Comparison of ENCODE assay signal across 14 cellular contexts in genomic region chr5:119336262-119336661, GRCh38. TPM values are rescaled to one million over a fixed set of nuclear protein-coding genes. Genes with fewer than 3 reads are reported as not detected.
A peak's percentile ranks its signal among the peaks of the same experiment; 100 is the strongest.
DNase-seq lines count a peak whose midpoint lies in the region; ATAC-seq and TF ChIP-seq lines count a peak whose summit lies in the region.
"Had no signal": no experiment of that assay in that cellular context is flagged by ENCODE, and none has a peak within 500 bp of the region (broad histone marks: within the 10 kb centered on the region; RNA-seq: fewer than 3 reads in every experiment).

No MANE protein-coding gene starts in this region.

- no peaks in the 10 kb centered on the region for H3K9me3 ChIP-seq in CD4-positive, alpha-beta memory T cell (ENCODE audit: control insufficient read depth in 1 of 2, low read length in 2 of 2)
- no peaks in the 10 kb centered on the region for H3K9me3 ChIP-seq in SU-DHL-6 (ENCODE audit: insufficient read depth, low read length)
- H3K9me3 ChIP-seq in mesenchymal stem cell (ENCODE audit: control insufficient read depth, low read length) = no peaks in the 10 kb centered on the region
- H3K9me3 ChIP-seq: ascending aorta, left lung had no signal

- no peak overlapping the region for H2BK12ac ChIP-seq in mesenchymal stem cell (ENCODE audit: low read length in 2 of 2)

- POLR2A ChIA-PET in CD4-positive, alpha-beta memory T cell (lab: Charles Lee; ENCODE audit: partially characterized antibody) = interaction anchor here (1.2 to 23.8 kb wide), 9 partner anchors 7 to 266 kb away, joined by 3 to 727 read pairs (median 56); partner anchors contain the start of genes DMXL1 and TNFAIP8

- H3K4me2 ChIP-seq in SU-DHL-6 (ENCODE audit: low read depth, low read length, poor library complexity, severe bottlenecking) (peak overlapping the region; percentile 94), mesenchymal stem cell (ENCODE audit: low read length, poor library complexity, severe bottlenecking) (no peak overlapping the region)

- peaks cover 93% of the 10 kb centered on the region for H3K4me1 ChIP-seq in CD4-positive, alpha-beta memory T cell (ENCODE audit: insufficient read depth, low read length)
- H3K4me1 ChIP-seq in mesenchymal stem cell (ENCODE audit: control insufficient read depth, insufficient read depth, low read depth, low read length) = peaks cover 3% of the 10 kb centered on the region

- no peak for DNase-seq in CD4-positive, alpha-beta memory T cell
- DNase-seq in GM12864 (ENCODE audit: low read depth) (no peak), mesenchymal stem cell (no peak), iPS-NIHi7 (ENCODE audit: extremely low spot score) (no peak), AML-193 (lab: John Stamatoyannopoulos, UW) (no peak)
- DNase-seq: dermis blood vessel endothelial cell, hippocampal formation, left lung, NCI-H510A had no signal

- no peak overlapping the region for H2BK5ac ChIP-seq in mesenchymal stem cell (ENCODE audit: low read depth, low read length, poor library complexity, severe bottlenecking)

- no peak overlapping the region for H3K18ac ChIP-seq in mesenchymal stem cell (ENCODE audit: low read depth in 1 of 2, low read length in 2 of 2)

- H4K20me1 ChIP-seq in SU-DHL-6 (ENCODE audit: low read depth, low read length) = no peaks in the 10 kb centered on the region

- H3K9me2 ChIP-seq in SU-DHL-6 (replicated peaks; ENCODE audit: insufficient read depth, low read length) = no peaks in the 10 kb centered on the region

- no peak overlapping the region for H3K23ac ChIP-seq in mesenchymal stem cell (ENCODE audit: low read length in 2 of 2)

- no peaks in the 10 kb centered on the region for H3K9me3 Mint-ChIP-seq in CD4-positive, alpha-beta memory T cell

- peak overlapping the region; percentile 7 for H2AK5ac ChIP-seq in mesenchymal stem cell (ENCODE audit: low read length, severe bottlenecking)

- no peak overlapping the region for H4K8ac ChIP-seq in mesenchymal stem cell (ENCODE audit: low read length)

- CTCF ChIA-PET in CD4-positive, alpha-beta memory T cell (lab: Charles Lee; ENCODE audit: partially characterized antibody) = interaction anchor here (1.0 to 12.3 kb wide), 14 partner anchors 10 to 265 kb away, joined by 3 to 149 read pairs (median 6); partner anchors contain the start of genes DMXL1 and TNFAIP8

- H3K4ac ChIP-seq in mesenchymal stem cell (ENCODE audit: low read depth in 1 of 2, low read length in 2 of 2) = no peak overlapping the region

- peaks cover 78% of the 10 kb centered on the region for H3F3A ChIP-seq in SU-DHL-6 (ENCODE audit: insufficient read depth)

- ATAC-seq in HG03457 (IDR thresholded peaks at IDR 0.05; ENCODE audit: unreplicated experiment) = no peak
- no peak for ATAC-seq in GM21619 (IDR thresholded peaks at IDR 0.05; ENCODE audit: unreplicated experiment)
- ATAC-seq: left lung, Panc1 had no signal

- peak overlapping the region; percentile 54 to 97 (median 93) for H3K27ac Mint-ChIP-seq in CD4-positive, alpha-beta memory T cell

- intact Hi-C loops in CD4-positive, alpha-beta memory T cell (cut with micrococcal nuclease) = no loop called here

- peaks cover 37% of the 10 kb centered on the region for H3K79me1 ChIP-seq in mesenchymal stem cell (replicated peaks; ENCODE audit: low read length, poor library complexity, severe bottlenecking)

- H3K4me1 Mint-ChIP-seq in CD4-positive, alpha-beta memory T cell = peaks cover 70 to 96% (median 79%) of the 10 kb centered on the region in 4 donors

- peaks cover 11 to 24% of the 10 kb centered on the region in 2 donors for H3K36me3 Mint-ChIP-seq in CD4-positive, alpha-beta memory T cell

- H3K79me2 ChIP-seq in SU-DHL-6 (ENCODE audit: insufficient read depth, low read length) = peaks cover 96% of the 10 kb centered on the region

- H3K27ac ChIP-seq in CD4-positive, alpha-beta memory T cell (ENCODE audit: low read depth, low read length) = peak overlapping the region; percentile 75
- peak overlapping the region; percentile 98 for H3K27ac ChIP-seq in SU-DHL-6 (ENCODE audit: low read depth, low read length)
- H3K27ac ChIP-seq in mesenchymal stem cell (ENCODE audit: low read length, poor library complexity, severe bottlenecking) = no peak overlapping the region
- H3K27ac ChIP-seq: ascending aorta, left lung had no signal

- no peaks in the 10 kb centered on the region for H3K27me3 Mint-ChIP-seq in CD4-positive, alpha-beta memory T cell

- H3K4me3 Mint-ChIP-seq in CD4-positive, alpha-beta memory T cell = peak overlapping the region; percentile 82 to 97 (median 91)

- H3K4me3 ChIP-seq in CD4-positive, alpha-beta memory T cell (ENCODE audit: low read length in 2 of 2) = peak overlapping the region; percentile 30 to 36
- H3K4me3 ChIP-seq in GM12864 (ENCODE audit: low read depth, low read length) = peak overlapping the region; percentile 74
- peak overlapping the region; percentile 56 for H3K4me3 ChIP-seq in SU-DHL-6 (ENCODE audit: insufficient read depth, low read length, poor library complexity, severe bottlenecking)
- no peak overlapping the region for H3K4me3 ChIP-seq in mesenchymal stem cell (ENCODE audit: insufficient read depth in 1 of 2, low read depth in 1 of 2, low read length in 2 of 2)
- H3K4me3 ChIP-seq: ascending aorta, left lung had no signal

- TF ChIP-seq CTCF in GM12864 (IDR thresholded peaks at IDR 0.05; ENCODE audit: low read depth, low read length, missing control alignments) (peak; percentile 31), SU-DHL-6 (IDR thresholded peaks at IDR 0.05; ENCODE audit: insufficient read depth, low read length, poor library complexity, severe bottlenecking) (no peak)

- H2BK120ac ChIP-seq in mesenchymal stem cell (ENCODE audit: low read depth, low read length) = no peak overlapping the region

- no peak overlapping the region for H4K91ac ChIP-seq in mesenchymal stem cell (ENCODE audit: low read length)

- H3K14ac ChIP-seq in mesenchymal stem cell (ENCODE audit: low read length in 2 of 2) = no peak overlapping the region

- H2BK15ac ChIP-seq in mesenchymal stem cell (ENCODE audit: low read depth, poor library complexity, severe bottlenecking) = no peak overlapping the region

- H2AFZ ChIP-seq in SU-DHL-6 (ENCODE audit: low read depth, low read length, severe bottlenecking) = no peak overlapping the region
- no peak overlapping the region for H2AFZ ChIP-seq in mesenchymal stem cell (ENCODE audit: low read depth, low read length)

- H3K9ac ChIP-seq in SU-DHL-6 (ENCODE audit: low read length) = peak overlapping the region; percentile 56
- no peak overlapping the region for H3K9ac ChIP-seq in mesenchymal stem cell (ENCODE audit: low read length)

- no peaks in the 10 kb centered on the region for H3K27me3 ChIP-seq in CD4-positive, alpha-beta memory T cell (ENCODE audit: insufficient read depth, low read length)
- H3K27me3 ChIP-seq in SU-DHL-6 (ENCODE audit: low read length) = no peaks in the 10 kb centered on the region
- H3K27me3 ChIP-seq in mesenchymal stem cell (ENCODE audit: control insufficient read depth in 1 of 2, insufficient read depth in 1 of 2, low read length in 2 of 2) = no peaks in the 10 kb centered on the region
- H3K27me3 ChIP-seq: ascending aorta, left lung had no signal

- H3K36me3 ChIP-seq in CD4-positive, alpha-beta memory T cell (ENCODE audit: insufficient read depth, low read length) = no peaks in the 10 kb centered on the region
- H3K36me3 ChIP-seq in SU-DHL-6 (ENCODE audit: low read length) = no peaks in the 10 kb centered on the region
- no peaks in the 10 kb centered on the region for H3K36me3 ChIP-seq in mesenchymal stem cell (ENCODE audit: control insufficient read depth in 1 of 2, insufficient read depth in 2 of 2, low read depth in 1 of 2, low read length in 2 of 2)
- H3K36me3 ChIP-seq: ascending aorta, left lung had no signal

- 85% methylated on average over 1 of the region's 1 CpG for WGBS in mesenchymal stem cell

RNA-seq across cellular contexts. Expression of gene TNFAIP8, which starts 19.6 kb away (rescaled TPM):
- total RNA-seq in CD4-positive, alpha-beta memory T cell = 100 to 1,000 TPM; 167 to 176 TPM
- 100 to 1,000 TPM; 277 to 423 TPM for polyA plus RNA-seq in CD4-positive, alpha-beta memory T cell
- 14.4 TPM for polyA plus RNA-seq in mesenchymal stem cell (2013, experiment 1 of 2)
- polyA plus RNA-seq in mesenchymal stem cell (2013, experiment 2 of 2) = 15.0 TPM

Comparison
In these comparisons a context has a peak if more than half of its experiments do, and no peak if none do; other contexts are left out.
1. H3K4me3 ChIP-seq: peak in CD4-positive, alpha-beta memory T cell (2 of 2), GM12864 (single experiment) and SU-DHL-6 (single experiment); none in mesenchymal stem cell (0 of 2).